Comparison of ENCODE assay signal across 1 cellular context in genomic region chr9:11312976-11313375, GRCh38.
TF ChIP-seq lines count a peak whose summit lies in the region.

No MANE protein-coding gene starts in this region.

TF ChIP-seq in HepG2, 621 proteins besides CTCF, POLR2A, EP300 and RAD21 (continued from another document):
- TF ChIP-seq GMEB1 (CRISPR knock-in tag; IDR thresholded peaks at IDR 0.05; ENCODE audit: borderline replicate concordance) (no peak), ZNF280B (CRISPR knock-in tag; IDR thresholded peaks at IDR 0.05; ENCODE audit: borderline replicate concordance) (no peak), ZSCAN5A (CRISPR knock-in tag; IDR thresholded peaks at IDR 0.05; ENCODE audit: borderline replicate concordance) (no peak), FOXO4 (CRISPR knock-in tag; conservative IDR thresholded peaks at IDR 0.05) (no peak)
